Comparison of ENCODE assay signal across 1 cellular context in the genomic region with DNA sequence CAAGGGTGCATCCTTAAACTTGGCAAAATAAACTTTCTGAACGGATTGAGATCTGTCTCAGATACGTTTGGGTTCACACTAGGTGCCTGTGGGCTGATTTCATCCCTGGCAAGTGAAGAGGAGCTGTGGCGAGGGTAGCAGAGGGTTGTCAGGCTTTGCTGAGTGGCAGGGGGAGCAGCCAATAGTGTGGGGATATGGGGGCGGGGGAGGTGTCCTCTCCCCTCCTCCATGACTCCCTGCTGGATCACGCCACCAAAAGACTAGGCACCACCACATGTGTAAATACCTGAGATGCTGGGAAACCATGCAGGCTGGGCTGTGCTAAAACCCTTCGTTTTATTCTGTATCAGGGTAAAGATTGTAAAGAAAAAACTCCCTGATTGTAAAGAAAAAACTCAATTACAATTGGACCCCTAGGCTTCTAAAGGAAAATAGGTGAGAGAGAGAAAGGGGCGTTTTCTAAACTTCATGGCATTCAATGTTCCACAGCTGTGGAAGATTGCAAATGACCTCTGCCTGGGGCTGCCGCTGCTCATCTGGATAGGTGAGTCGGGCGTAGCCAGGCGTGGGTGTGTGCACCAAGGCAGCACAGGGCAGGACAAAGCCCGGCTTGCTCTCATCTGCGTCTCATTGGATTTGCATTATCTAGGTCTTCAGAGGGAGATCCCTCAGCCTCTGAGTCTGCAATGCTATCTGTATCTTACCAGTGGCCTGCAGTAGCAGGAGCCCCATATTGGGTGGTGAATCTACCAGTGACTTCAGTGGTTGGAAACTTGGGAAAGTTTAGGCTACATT.
A peak's percentile ranks its signal among the peaks of the same experiment; 100 is the strongest.
TF ChIP-seq lines count a peak whose summit lies in the region.

No MANE protein-coding gene starts in this region.

TF ChIP-seq in H1, 55 proteins besides CTCF, POLR2A, EP300 and RAD21:
- no peak for TF ChIP-seq RFX5 (IDR thresholded peaks at IDR 0.05; ENCODE audit: borderline replicate concordance, low read depth, low read length)
- no peak for TF ChIP-seq KDM4A (IDR thresholded peaks at IDR 0.05; ENCODE audit: low read depth, low read length, severe bottlenecking)
- no peak for TF ChIP-seq CBX5 (IDR thresholded peaks at IDR 0.05; ENCODE audit: low read depth, low read length)
- TF ChIP-seq, protein P1, sequence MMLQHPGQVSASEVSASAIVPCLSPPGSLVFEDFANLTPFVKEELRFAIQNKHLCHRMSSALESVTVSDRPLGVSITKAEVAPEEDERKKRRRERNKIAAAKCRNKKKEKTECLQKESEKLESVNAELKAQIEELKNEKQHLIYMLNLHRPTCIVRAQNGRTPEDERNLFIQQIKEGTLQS (IDR thresholded peaks at IDR 0.05; ENCODE audit: insufficient read depth, low read depth, low read length), result no peak
- TF ChIP-seq CREB1 (IDR thresholded peaks at IDR 0.05), result no peak
- TF ChIP-seq SP2 (IDR thresholded peaks at IDR 0.05; ENCODE audit: low read length), result peak; percentile 43
- TF ChIP-seq CHD2 (IDR thresholded peaks at IDR 0.05; ENCODE audit: low read length), result peak; percentile 75
- peak; percentile 78; the same call in 1 of the 2 replicates for TF ChIP-seq SP1 (IDR thresholded peaks at IDR 0.05; ENCODE audit: low read depth, low read length)
- peak; percentile 64; the same call in 1 of the 2 replicates for TF ChIP-seq EGR1 (IDR thresholded peaks at IDR 0.05; ENCODE audit: borderline replicate concordance, low read depth, low read length)
- no peak for TF ChIP-seq SIN3A (conservative IDR thresholded peaks at IDR 0.05 in 1 of 2, IDR thresholded peaks at IDR 0.05 in 1 of 2; ENCODE audit: low read depth in 1 of 2, low read length in 2 of 2)
- TF ChIP-seq YY1 (IDR thresholded peaks at IDR 0.05; ENCODE audit: low read depth, low read length), result no peak
TF ChIP-seq in H1: peak in this region for 4.
